Comparison of ENCODE assay signal across 2 cellular contexts in genomic region chr3:69764861-69765260, GRCh38.
TF ChIP-seq lines count a peak whose summit lies in the region.

No MANE protein-coding gene starts in this region.

TF ChIP-seq in HEK293, 187 proteins besides CTCF, POLR2A, EP300 and RAD21:
- TF ChIP-seq ZNF18 (tag by site-specific recombination; IDR thresholded peaks at IDR 0.05) (no peak), ZNF2 (tag by site-specific recombination; IDR thresholded peaks at IDR 0.05) (no peak), ZBTB17 (tag by site-specific recombination; IDR thresholded peaks at IDR 0.05) (peak; percentile 52; the same call in 1 of the 2 replicates)

TF ChIP-seq in HepG2, 621 proteins besides CTCF, POLR2A, EP300 and RAD21 (continued from another document):
- peak in 1 of 2 experiments; percentile 56; a peak in 3 of 4 replicates for TF ChIP-seq MAFK (conservative IDR thresholded peaks at IDR 0.05 in 1 of 2, IDR thresholded peaks at IDR 0.05 in 1 of 2; ENCODE audit: low read length in 2 of 2)
